In the genomic region with DNA sequence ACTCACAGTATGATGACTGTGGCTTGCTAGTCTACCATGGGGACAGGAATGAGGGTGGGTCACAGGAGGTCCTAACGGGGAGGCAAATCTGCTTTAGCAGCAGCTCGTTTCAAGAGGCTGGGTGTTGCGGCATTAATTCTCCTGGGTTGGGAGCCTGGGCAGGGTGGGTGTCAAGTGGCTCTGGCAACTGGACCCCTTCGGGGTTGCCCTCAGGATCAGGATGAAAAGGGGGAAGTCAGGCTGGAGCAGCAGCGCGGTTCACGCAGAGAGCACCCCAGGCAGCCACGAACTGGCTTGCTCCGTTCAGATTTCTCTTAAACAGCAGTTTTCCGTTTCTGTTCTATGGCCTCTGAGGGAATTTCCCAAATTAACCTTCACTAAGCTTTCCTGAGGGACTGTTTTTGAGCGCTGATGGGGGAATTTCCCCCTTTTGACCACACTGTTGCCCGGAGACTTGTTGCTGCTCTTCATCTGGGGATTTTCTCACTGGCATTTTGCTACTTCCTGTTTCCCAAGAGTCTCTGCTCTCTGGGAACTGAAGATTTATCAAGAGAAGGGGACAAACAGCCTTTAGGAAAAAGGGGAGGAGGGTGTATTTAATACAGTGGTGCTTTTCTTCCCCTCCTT, we compare ENCODE assay signal across 9 cellular contexts. TPM values are rescaled to one million over a fixed set of nuclear protein-coding genes. Genes with fewer than 3 reads are reported as not detected.
DNase-seq lines count a peak whose midpoint lies in the region; ATAC-seq, FAIRE-seq and TF ChIP-seq lines count a peak whose summit lies in the region.
"Had no signal": no experiment of that assay in that cellular context is flagged by ENCODE, and none has a peak within 500 bp of the region (broad histone marks: within the 10 kb centered on the region; RNA-seq: fewer than 3 reads in every experiment).

No MANE protein-coding gene starts in this region.

- no peak for FAIRE-seq in bronchial epithelial cell (lab: Jason Lieb, UNC)
- FAIRE-seq: A204.1 had no signal

- no peak overlapping the region for H3K4me3 ChIP-seq in bronchial epithelial cell (ENCODE audit: low read depth, low read length)

- peak; percentile 14 for DNase-seq in NCI-H146 (lab: John Stamatoyannopoulos, UW)
- no peak for DNase-seq in NCI-H146 treated with DMSO at 0.1 percent for 48 hours (lab: John Stamatoyannopoulos, UW; ENCODE audit: unreplicated experiment)
- peak; percentile 35 for DNase-seq in SKM-1 treated with dmso at 0.1 percent for 144 hours (lab: John Stamatoyannopoulos, UW; ENCODE audit: unreplicated experiment)
- DNase-seq in bronchial epithelial cell (ENCODE audit: low read depth): peak; percentile 78
- no peak for DNase-seq in left lobe of liver (ENCODE audit: low spot score)
- peak; percentile 18 to 42 for DNase-seq in stimulated activated CD4-positive, alpha-beta T cell treated with anti-CD3 and anti-CD28 coated beads, Interleukin-4, amount 100 ng/mL, for 4 hours
- DNase-seq in epidermal melanocyte (ENCODE audit: insufficient read length, low spot score): no peak

- no peaks in the 10 kb centered on the region for H3K36me3 ChIP-seq in bronchial epithelial cell (ENCODE audit: control insufficient read depth, insufficient read depth, low read length)

- ATAC-seq in HG02970 (IDR thresholded peaks at IDR 0.05; ENCODE audit: low FRiP score, unreplicated experiment) (peak; percentile 69), left lobe of liver (peak; percentile 53)

- H3K27me3 ChIP-seq in bronchial epithelial cell (ENCODE audit: control insufficient read depth, insufficient read depth, low read length): no peaks in the 10 kb centered on the region

- TF ChIP-seq CTCF in bronchial epithelial cell (IDR thresholded peaks at IDR 0.05; ENCODE audit: insufficient read depth, low read length, severe bottlenecking): no peak

RNA-seq across cellular contexts. Expression of a gene that starts 59.9 kb away (rescaled TPM):
- total RNA-seq in bronchial epithelial cell: 22.9 and 38.1 TPM in 2 replicates
- 6.3 TPM for total RNA-seq in left lobe of liver

Comparison
In these comparisons a context has a peak if more than half of its experiments do, and no peak if none do; other contexts are left out.
1. DNase-seq: peak in NCI-H146 (single experiment), SKM-1 treated with dmso at 0.1 percent for 144 hours (single experiment), bronchial epithelial cell (single experiment) and stimulated activated CD4-positive, alpha-beta T cell treated with anti-CD3 and anti-CD28 coated beads, Interleukin-4, amount 100 ng/mL, for 4 hours (2 of 2); none in NCI-H146 treated with DMSO at 0.1 percent for 48 hours (single experiment), left lobe of liver (single experiment) and epidermal melanocyte (single experiment).